8 cellular contexts compared by ENCODE assay signal in genomic region chr9:100098887-100099721, GRCh38. TPM values are rescaled to one million over a fixed set of nuclear protein-coding genes. Genes with fewer than 3 reads are reported as not detected.
DNase-seq lines count a peak whose midpoint lies in the region; ATAC-seq lines count a peak whose summit lies in the region.

Gene ERP44, minus strand, starts transcription at chr9:100099000. Its CDS starts 160 bp downstream, at chr9:100098840.
Gene INVS, plus strand, starts transcription at chr9:100099243. Its CDS starts 5,279 bp downstream, at chr9:100104522.

- DNase-seq in NCI-H69 (lab: John Stamatoyannopoulos, UW) (peak; percentile 100), cortex of kidney (lab: John Stamatoyannopoulos, UW) (peak; percentile 95), left colon (peak; percentile 98 to 99)
- peak; percentile 99 for DNase-seq in activated CD4-positive, alpha-beta T cell treated with anti-CD3 and anti-CD28 coated beads, Interleukin-2, amount 10 ng/mL, durations not matched to agents 7 days and 5 days
- peak; percentile 98 for DNase-seq in stimulated activated CD4-positive, alpha-beta T cell treated with anti-CD3 and anti-CD28 coated beads, Interleukin-1b, Interleukin-23, amount 100 ng/mL, for 48 hours

- peaks cover 36% of the 10 kb centered on the region for H3K4me1 Mint-ChIP-seq in activated CD4-positive, alpha-beta T cell treated with anti-CD3 and anti-CD28 coated beads, Interleukin-2, amount 10 ng/mL, durations not matched to agents 7 days and 5 days

- H4K20me1 ChIP-seq in BLaER1: peaks cover 46% of the 10 kb centered on the region

- no peaks in the 10 kb centered on the region for H3K27me3 Mint-ChIP-seq in activated CD4-positive, alpha-beta T cell treated with anti-CD3 and anti-CD28 coated beads, Interleukin-2, amount 10 ng/mL, durations not matched to agents 7 days and 5 days

- no peaks in the 10 kb centered on the region for H3K9me3 Mint-ChIP-seq in activated CD4-positive, alpha-beta T cell treated with anti-CD3 and anti-CD28 coated beads, Interleukin-2, amount 10 ng/mL, durations not matched to agents 7 days and 5 days

- peak within 1 kb of the TSS; percentile 99 for H3K27ac Mint-ChIP-seq in activated CD4-positive, alpha-beta T cell treated with anti-CD3 and anti-CD28 coated beads, Interleukin-2, amount 10 ng/mL, durations not matched to agents 7 days and 5 days

- H3K4me2 ChIP-seq in BLaER1: peak within 1 kb of the TSS; percentile 92

- H3K9me3 ChIP-seq in BLaER1: no peaks in the 10 kb centered on the region

- POLR2A ChIA-PET in activated CD4-positive, alpha-beta T cell treated with anti-CD3 and anti-CD28 coated beads, Interleukin-2, amount 10 ng/mL, durations not matched to agents 7 days and 5 days (lab: Charles Lee): no interaction called here

- H3K4me3 Mint-ChIP-seq in activated CD4-positive, alpha-beta T cell treated with anti-CD3 and anti-CD28 coated beads, Interleukin-2, amount 10 ng/mL, durations not matched to agents 7 days and 5 days: peak within 1 kb of the TSS; percentile 100

- H3K27me3 ChIP-seq in BLaER1: no peaks in the 10 kb centered on the region

- peak within 1 kb of the TSS; percentile 93 for H3K4me3 ChIP-seq in BLaER1

- intact Hi-C loops in left colon (cut with DNase I, micrococcal nuclease): no loop called here

- H3K36me3 Mint-ChIP-seq in activated CD4-positive, alpha-beta T cell treated with anti-CD3 and anti-CD28 coated beads, Interleukin-2, amount 10 ng/mL, durations not matched to agents 7 days and 5 days (ENCODE audit: low read depth): peaks cover 8% of the 10 kb centered on the region

- peak within 1 kb of the TSS; percentile 90 for H3K9ac ChIP-seq in BLaER1

- peaks cover 26% of the 10 kb centered on the region for H3K36me3 ChIP-seq in BLaER1

- ATAC-seq in GM19328 (IDR thresholded peaks at IDR 0.05; ENCODE audit: unreplicated experiment): peak; percentile 97
- peak; percentile 97 for ATAC-seq in HG03520 (IDR thresholded peaks at IDR 0.05; ENCODE audit: unreplicated experiment)
- peak; percentile 94 for ATAC-seq in left colon

- peaks cover 22% of the 10 kb centered on the region for H3K4me1 ChIP-seq in BLaER1

- CTCF ChIA-PET in activated CD4-positive, alpha-beta T cell treated with anti-CD3 and anti-CD28 coated beads, Interleukin-2, amount 10 ng/mL, durations not matched to agents 7 days and 5 days (lab: Charles Lee): interaction anchor here (1.3 kb wide), 1 partner anchor 14 kb away, joined by 3 read pairs; no protein-coding TSS in a partner anchor

- H3K27ac ChIP-seq in BLaER1: peak within 1 kb of the TSS; percentile 87

RNA-seq across cellular contexts. Expression of gene ERP44, which starts in this region (rescaled TPM):
- 10 to 100 TPM; 16.9 to 18.8 TPM for total RNA-seq in activated CD4-positive, alpha-beta T cell treated with anti-CD3 and anti-CD28 coated beads, Interleukin-2, amount 10 ng/mL, durations not matched to agents 7 days and 5 days
- 10 to 100 TPM; 24.0 to 27.7 TPM for total RNA-seq in left colon

RNA-seq across cellular contexts. Expression of gene INVS, which starts in this region (rescaled TPM):
- 10 to 100 TPM; 15.8 to 16.9 TPM for total RNA-seq in activated CD4-positive, alpha-beta T cell treated with anti-CD3 and anti-CD28 coated beads, Interleukin-2, amount 10 ng/mL, durations not matched to agents 7 days and 5 days
- total RNA-seq in left colon: 10 to 100 TPM; 10.7 to 14.6 TPM

Comparison
In these comparisons a context has a peak if more than half of its experiments do, and no peak if none do; other contexts are left out.
1. Peak in every context shown above with its lines: DNase-seq, ATAC-seq, H3K4me3 ChIP-seq and H3K27ac ChIP-seq.